11 cellular contexts compared by ENCODE assay signal in the genomic region with DNA sequence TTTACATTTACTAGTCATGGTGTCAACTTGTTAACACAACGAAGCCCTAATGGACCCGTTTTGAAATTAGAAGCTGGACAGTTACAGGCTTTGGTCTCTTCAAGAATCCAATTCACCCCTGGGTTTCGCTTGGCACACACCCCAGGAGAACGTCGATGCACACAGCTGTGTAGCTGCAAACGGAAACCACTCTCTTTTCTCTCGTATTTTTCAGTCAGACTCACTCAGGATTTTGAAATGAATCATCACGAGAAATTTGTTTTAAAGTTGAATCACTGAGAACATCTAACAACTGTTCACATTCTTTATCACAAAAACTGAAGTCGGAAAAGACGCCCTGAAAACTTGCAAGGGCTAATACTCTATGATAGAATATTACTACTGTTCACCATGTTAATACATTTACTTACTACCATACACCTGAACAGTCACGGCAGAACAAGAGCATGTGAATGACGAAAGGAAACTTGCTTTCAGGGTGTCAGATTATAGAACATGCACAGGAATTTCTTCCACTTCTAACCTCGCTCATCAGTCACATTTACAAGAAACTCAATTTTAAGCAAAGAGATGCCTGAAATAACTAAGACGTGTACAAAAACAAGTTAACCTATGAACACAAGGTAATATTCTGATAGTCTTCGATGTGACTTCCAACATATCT. TPM values are rescaled to one million over a fixed set of nuclear protein-coding genes. Genes with fewer than 3 reads are reported as not detected.
A peak's percentile ranks its signal among the peaks of the same experiment; 100 is the strongest.
DNase-seq lines count a peak whose midpoint lies in the region; ATAC-seq, FAIRE-seq and TF ChIP-seq lines count a peak whose summit lies in the region.
"Had no signal": no experiment of that assay in that cellular context is flagged by ENCODE, and none has a peak within 500 bp of the region (broad histone marks: within the 10 kb centered on the region; RNA-seq: fewer than 3 reads in every experiment).

No MANE protein-coding gene starts in this region.

- no peak overlapping the region for H3K4me3 Mint-ChIP-seq in astrocyte (ENCODE audit: unreplicated experiment)

- peak; percentile 61 for ATAC-seq in GM19438 (IDR thresholded peaks at IDR 0.05; ENCODE audit: low read depth, unreplicated experiment)
- ATAC-seq in esophagus mucosa: no peak
- ATAC-seq in GM21737 (IDR thresholded peaks at IDR 0.05; ENCODE audit: unreplicated experiment): no peak

- peak; percentile 98 for FAIRE-seq in astrocyte (lab: Jason Lieb, UNC)
- FAIRE-seq in kidney (lab: Jason Lieb, UNC): no peak

- peak; percentile 86 for DNase-seq in AG20443 (ENCODE audit: low spot score)
- DNase-seq in astrocyte (ENCODE audit: low read depth): peak; percentile 88
- DNase-seq in kidney: peak; percentile 84
- no peak for DNase-seq in NCI-H2227 (lab: John Stamatoyannopoulos, UW; ENCODE audit: unreplicated experiment)
- DNase-seq in SHP77 treated with DMSO at 0.1 percent for 48 hours (lab: John Stamatoyannopoulos, UW): no peak
- DNase-seq: activated CD4-positive, CD25-positive, alpha-beta regulatory T cell; GDM1; NCI-H146 had no signal

- H3K9me3 ChIP-seq in astrocyte (ENCODE audit: insufficient read depth, low read depth, low read length): no peaks in the 10 kb centered on the region
- H3K9me3 ChIP-seq in kidney (ENCODE audit: control insufficient read depth in 1 of 2, low read length in 2 of 2): no peaks in the 10 kb centered on the region

- H3K27ac ChIP-seq in astrocyte (ENCODE audit: low read depth, low read length) (peak overlapping the region; percentile 20), kidney (ENCODE audit: low read depth in 2 of 2, low read length in 2 of 2) (no peak overlapping the region)

- H4K20me1 ChIP-seq in astrocyte (ENCODE audit: insufficient read depth, low read length): no peaks in the 10 kb centered on the region

- H3K36me3 Mint-ChIP-seq in astrocyte (ENCODE audit: low read depth, unreplicated experiment): peaks cover 13% of the 10 kb centered on the region

- no peaks in the 10 kb centered on the region for H3K36me3 ChIP-seq in astrocyte (ENCODE audit: insufficient read depth, low read length)
- H3K36me3 ChIP-seq in kidney (ENCODE audit: control insufficient read depth in 1 of 2, insufficient read depth in 2 of 2, low read length in 2 of 2): no peaks in the 10 kb centered on the region

- peak overlapping the region; percentile 44 for H3K27ac Mint-ChIP-seq in astrocyte (ENCODE audit: unreplicated experiment)

- TF ChIP-seq CTCF in astrocyte (IDR thresholded peaks at IDR 0.05; ENCODE audit: insufficient read depth, low read depth, low read length) (no peak), kidney (IDR thresholded peaks at IDR 0.05; ENCODE audit: borderline replicate concordance, extremely low read depth, insufficient read depth) (no peak)

- H3K9me3 Mint-ChIP-seq in astrocyte (ENCODE audit: unreplicated experiment): peaks cover 5% of the 10 kb centered on the region

- H3K4me1 ChIP-seq in astrocyte (ENCODE audit: insufficient read depth, low read length): peaks cover 22% of the 10 kb centered on the region
- peaks cover 2 to 4% of the 10 kb centered on the region in 2 donors for H3K4me1 ChIP-seq in kidney (ENCODE audit: control insufficient read depth in 1 of 2, insufficient read depth in 1 of 2, low read depth in 1 of 2, low read length in 2 of 2)

- peaks cover 11% of the 10 kb centered on the region for H3K4me1 Mint-ChIP-seq in astrocyte (ENCODE audit: low read depth, unreplicated experiment)

- H3K27me3 ChIP-seq in astrocyte (ENCODE audit: insufficient read depth, low read length): no peaks in the 10 kb centered on the region

- peak overlapping the region; percentile 17 for H3K9ac ChIP-seq in astrocyte (ENCODE audit: low read length)
- H3K9ac ChIP-seq in kidney (ENCODE audit: low read length in 2 of 2): no peak overlapping the region

- no peak overlapping the region for H2AFZ ChIP-seq in astrocyte (ENCODE audit: low read depth, low read length)

- no peaks in the 10 kb centered on the region for H3K79me2 ChIP-seq in astrocyte (ENCODE audit: insufficient read depth, low read length)

- intact Hi-C loops in kidney (cut with DNase I): no loop called here

- no peaks in the 10 kb centered on the region for H3K27me3 Mint-ChIP-seq in astrocyte (ENCODE audit: low read depth, unreplicated experiment)

- H3K4me2 ChIP-seq in astrocyte (ENCODE audit: low read length): peak overlapping the region; percentile 80

- H3K4me3 ChIP-seq in astrocyte (ENCODE audit: insufficient read depth, low read depth, low read length) (no peak overlapping the region), kidney (ENCODE audit: low read length in 2 of 2) (no peak overlapping the region)

RNA-seq across cellular contexts. Expression of a gene that starts 4.7 kb away (rescaled TPM):
- total RNA-seq in astrocyte: 12.1 and 12.7 TPM in 2 replicates
- 16.2 TPM for total RNA-seq in kidney
- 12.5 TPM for polyA plus RNA-seq in kidney (ENCODE audit: insufficient read depth, low read depth, low replicate concordance)
- total RNA-seq in esophagus mucosa: 0.12 TPM

RNA-seq across cellular contexts. Expression of a gene that starts 29.0 kb away (rescaled TPM):
- 1.7 and 1.9 TPM in 2 replicates for total RNA-seq in astrocyte
- 1.3 TPM for total RNA-seq in kidney
- 0.67 TPM for polyA plus RNA-seq in kidney (ENCODE audit: insufficient read depth, low read depth, low replicate concordance)
- total RNA-seq in esophagus mucosa: 0.08 TPM

RNA-seq across cellular contexts. Expression of a gene that starts 37.9 kb away (rescaled TPM):
- total RNA-seq in astrocyte (0.55 and 0.98 TPM in 2 replicates), kidney (0.09 TPM), esophagus mucosa (not detected)
- polyA plus RNA-seq in kidney (ENCODE audit: insufficient read depth, low read depth, low replicate concordance): 0.09 TPM

RNA-seq across cellular contexts. Expression of a gene that starts 53.3 kb away (rescaled TPM):
- total RNA-seq in astrocyte (35.5 and 45.5 TPM in 2 replicates), kidney (18.9 TPM), esophagus mucosa (0.80 TPM)
- polyA plus RNA-seq in kidney (ENCODE audit: insufficient read depth, low read depth, low replicate concordance): 21.0 TPM

Comparison
In these comparisons a context has a peak if more than half of its experiments do, and no peak if none do; other contexts are left out.
1. DNase-seq: peak in AG20443 (single experiment), astrocyte (single experiment) and kidney (single experiment); none in NCI-H2227 (single experiment) and SHP77 treated with DMSO at 0.1 percent for 48 hours (single experiment).
2. RNA of a gene that starts 4.7 kb away (total RNA-seq): 16.2 TPM in kidney (single experiment) and 12.1 to 12.7 TPM in astrocyte; 0.12 TPM in esophagus mucosa (single experiment); every median in the first group is over 10 times any median in the second.